1 cellular context compared by ENCODE assay signal in the genomic region with DNA sequence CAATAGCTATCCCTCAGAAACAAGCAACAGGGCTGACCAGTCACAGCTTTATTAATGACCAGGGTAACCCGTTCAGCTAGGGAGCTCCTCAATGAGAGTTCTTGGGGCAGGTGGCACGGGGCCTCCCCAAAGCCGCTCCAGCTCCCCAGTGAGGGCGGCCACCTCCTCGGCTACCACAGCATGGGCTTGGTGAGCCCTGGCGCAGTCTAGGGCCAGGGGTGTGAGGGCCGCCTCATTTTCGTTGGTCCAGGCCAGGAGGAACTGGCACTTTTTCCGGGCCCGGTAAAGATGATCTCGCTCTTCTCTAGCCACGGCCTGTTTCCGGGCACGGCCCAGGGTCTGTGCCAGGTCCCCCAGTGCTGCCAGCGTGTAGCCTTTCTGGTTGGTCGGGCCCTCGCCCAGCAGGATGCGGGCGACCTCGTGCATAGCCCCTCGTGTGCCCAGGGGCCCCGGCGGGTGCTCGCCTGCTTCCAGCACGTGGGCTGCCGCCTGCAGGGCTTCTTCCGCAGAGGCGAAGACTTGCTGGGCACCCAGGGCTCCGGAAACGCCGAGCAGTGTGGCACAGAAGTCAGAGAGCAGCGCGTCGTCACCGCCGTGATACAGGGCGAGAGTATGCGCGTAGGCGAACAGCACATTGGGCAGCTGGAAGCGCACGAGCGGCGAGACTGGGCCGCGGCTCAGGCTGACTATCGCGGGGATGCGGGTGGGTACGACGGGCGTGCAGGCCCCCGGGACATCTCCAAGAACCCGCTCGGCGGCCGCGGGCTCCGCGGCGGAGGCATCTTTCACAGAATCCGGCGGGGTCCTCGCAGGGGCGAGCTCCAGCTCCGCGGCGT.
A peak's percentile ranks its signal among the peaks of the same experiment; 100 is the strongest.
TF ChIP-seq lines count a peak whose summit lies in the region.

No MANE protein-coding gene starts in this region.

TF ChIP-seq in IMR-90, 13 proteins besides CTCF, POLR2A, EP300 and RAD21:
- TF ChIP-seq, protein P1, sequence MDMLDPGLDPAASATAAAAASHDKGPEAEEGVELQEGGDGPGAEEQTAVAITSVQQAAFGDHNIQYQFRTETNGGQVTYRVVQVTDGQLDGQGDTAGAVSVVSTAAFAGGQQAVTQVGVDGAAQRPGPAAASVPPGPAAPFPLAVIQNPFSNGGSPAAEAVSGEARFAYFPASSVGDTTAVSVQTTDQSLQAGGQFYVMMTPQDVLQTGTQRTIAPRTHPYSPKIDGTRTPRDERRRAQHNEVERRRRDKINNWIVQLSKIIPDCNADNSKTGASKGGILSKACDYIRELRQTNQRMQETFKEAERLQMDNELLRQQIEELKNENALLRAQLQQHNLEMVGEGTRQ (IDR thresholded peaks at IDR 0.05; ENCODE audit: low read depth, low read length), result peak; percentile 36; the same call in 1 of the 2 replicates
- TF ChIP-seq CHD1 (IDR thresholded peaks at IDR 0.05; ENCODE audit: low read depth, low read length) (no peak), BHLHE40 (IDR thresholded peaks at IDR 0.05; ENCODE audit: low read depth, low read length) (peak; percentile 86), RCOR1 (IDR thresholded peaks at IDR 0.05; ENCODE audit: insufficient replicate concordance, low read length) (no peak), SMC3 (IDR thresholded peaks at IDR 0.05; ENCODE audit: low read depth, low read length) (no peak), MXI1 (IDR thresholded peaks at IDR 0.05; ENCODE audit: borderline replicate concordance, low read depth, low read length) (peak; percentile 59), FOS (IDR thresholded peaks at IDR 0.05; ENCODE audit: low read depth, low read length) (no peak), RFX5 (IDR thresholded peaks at IDR 0.05; ENCODE audit: low read depth, low read length) (no peak), NFE2L2 (IDR thresholded peaks at IDR 0.05; ENCODE audit: low read depth, low read length) (no peak), MAFK (IDR thresholded peaks at IDR 0.05; ENCODE audit: low read depth, low read length) (no peak), CEBPB (IDR thresholded peaks at IDR 0.05; ENCODE audit: low read depth, low read length) (no peak), MAZ (IDR thresholded peaks at IDR 0.05; ENCODE audit: borderline replicate concordance, low read depth, low read length) (0 out of 2 replicates have a peak, but pooled peaks have one; percentile 23)
- TF ChIP-seq, protein P2, sequence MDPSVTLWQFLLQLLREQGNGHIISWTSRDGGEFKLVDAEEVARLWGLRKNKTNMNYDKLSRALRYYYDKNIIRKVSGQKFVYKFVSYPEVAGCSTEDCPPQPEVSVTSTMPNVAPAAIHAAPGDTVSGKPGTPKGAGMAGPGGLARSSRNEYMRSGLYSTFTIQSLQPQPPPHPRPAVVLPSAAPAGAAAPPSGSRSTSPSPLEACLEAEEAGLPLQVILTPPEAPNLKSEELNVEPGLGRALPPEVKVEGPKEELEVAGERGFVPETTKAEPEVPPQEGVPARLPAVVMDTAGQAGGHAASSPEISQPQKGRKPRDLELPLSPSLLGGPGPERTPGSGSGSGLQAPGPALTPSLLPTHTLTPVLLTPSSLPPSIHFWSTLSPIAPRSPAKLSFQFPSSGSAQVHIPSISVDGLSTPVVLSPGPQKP (IDR thresholded peaks at IDR 0.05; ENCODE audit: borderline replicate concordance, low read depth, low read length), result no peak
